ENCODE assay signal across 18 cellular contexts in genomic region chr11:10385696-10386095, GRCh38.
A peak's percentile ranks its signal among the peaks of the same experiment; 100 is the strongest.
DNase-seq lines count a peak whose midpoint lies in the region; ATAC-seq, FAIRE-seq and TF ChIP-seq lines count a peak whose summit lies in the region.
"Had no signal": no experiment of that assay in that cellular context is flagged by ENCODE, and none has a peak within 500 bp of the region (broad histone marks: within the 10 kb centered on the region; RNA-seq: fewer than 3 reads in every experiment).

No MANE protein-coding gene starts in this region.

- TF ChIP-seq CTCF in HFFc6 (IDR thresholded peaks at IDR 0.05) (no peak), transverse colon (IDR thresholded peaks at IDR 0.05) (no peak)

- H3K4me3 Mint-ChIP-seq in HFFc6, result no peak overlapping the region
- H3K4me3 Mint-ChIP-seq: activated CD4-positive, alpha-beta memory T cell treated with anti-CD3 and anti-CD28 coated beads for 36 hours; naive thymus-derived CD4-positive, alpha-beta T cell had no signal

- peaks cover 18% of the 10 kb centered on the region for H3K36me3 Mint-ChIP-seq in HFFc6 (ENCODE audit: low read depth)
- H3K36me3 Mint-ChIP-seq: activated CD4-positive, alpha-beta memory T cell treated with anti-CD3 and anti-CD28 coated beads for 36 hours had no signal

- TF ChIP-seq POLR2A in transverse colon (IDR thresholded peaks at IDR 0.05) (no peak), H54 (IDR thresholded peaks at IDR 0.05; ENCODE audit: low read depth, low read length) (no peak)

- H3K27me3 ChIP-seq in transverse colon, result no peaks in the 10 kb centered on the region
- H3K27me3 ChIP-seq: BLaER1 treated with 17β-estradiol and CSF1 and Interleukin-3, amounts not matched to agents 10 nM and 100 nM; cardiac muscle cell had no signal

- FAIRE-seq in H54 (lab: Jason Lieb, UNC), result no peak

- H3K27ac ChIP-seq in transverse colon, result peak overlapping the region; percentile 57 to 86 (median 63)
- H3K27ac ChIP-seq: cardiac muscle cell, foreskin keratinocyte had no signal

- peaks cover 70% of the 10 kb centered on the region for H3K4me1 Mint-ChIP-seq in HFFc6 (ENCODE audit: low read depth)

- intact Hi-C loops in transverse colon (cut with DNase I; ENCODE audit: low total_unique reads), result no loop called here

- no peaks in the 10 kb centered on the region; the same call in 1 of the 2 replicates for H3K9me3 Mint-ChIP-seq in HFFc6
- H3K9me3 Mint-ChIP-seq: activated CD4-positive, alpha-beta memory T cell treated with anti-CD3 and anti-CD28 coated beads for 36 hours had no signal

- H3K27ac Mint-ChIP-seq in HFFc6, result peak overlapping the region; percentile 29; the same call in 1 of the 2 replicates
- H3K27ac Mint-ChIP-seq: activated CD4-positive, alpha-beta memory T cell treated with anti-CD3 and anti-CD28 coated beads for 36 hours; naive thymus-derived CD4-positive, alpha-beta T cell had no signal

- H3K36me3 ChIP-seq in transverse colon, result no peaks in the 10 kb centered on the region
- H3K36me3 ChIP-seq: BLaER1 treated with 17β-estradiol and CSF1 and Interleukin-3, amounts not matched to agents 10 nM and 100 nM; cardiac muscle cell had no signal

- DNase-seq in HFFc6 (no peak), fibroblast of gingiva (ENCODE audit: low read depth) (peak; percentile 91), mucosa of gallbladder (ENCODE audit: low spot score) (peak; percentile 65), transverse colon (peak; percentile 49), T-helper 1 cell (no peak), H54 (ENCODE audit: insufficient read length, low spot score) (no peak), DMS53 treated with DMSO at 0.1 percent for 48 hours (lab: John Stamatoyannopoulos, UW; ENCODE audit: unreplicated experiment) (no peak)
- DNase-seq: activated CD4-positive, alpha-beta memory T cell treated with anti-CD3 and anti-CD28 coated beads for 36 hours; DMS79; effector memory CD4-positive, alpha-beta T cell; foreskin keratinocyte; MV-4-11; naive thymus-derived CD4-positive, alpha-beta T cell; NCI-H82; stimulated activated CD4-positive, alpha-beta T cell treated with anti-CD3 and anti-CD28 coated beads, Interleukin-1b, Interleukin-23, amount 100 ng/mL, for 48 hours had no signal

- H3K9me3 ChIP-seq in transverse colon, result no peaks in the 10 kb centered on the region

- 53 to 58% methylated on average over 4 to 6 of the region's 6 CpGs for WGBS in transverse colon (ENCODE audit: low coverage in 1 of 2), 2 donors

- no peaks in the 10 kb centered on the region; the same call in none of the 2 replicates for H3K27me3 Mint-ChIP-seq in HFFc6 (ENCODE audit: insufficient read depth)

- TF ChIP-seq EP300 in transverse colon (IDR thresholded peaks at IDR 0.05; ENCODE audit: low read depth), result no peak

- H3K4me3 ChIP-seq in transverse colon, result no peak overlapping the region
- H3K4me3 ChIP-seq: BLaER1 treated with 17β-estradiol and CSF1 and Interleukin-3, amounts not matched to agents 10 nM and 100 nM; cardiac muscle cell had no signal

- ATAC-seq in HG03025 (IDR thresholded peaks at IDR 0.05; ENCODE audit: low FRiP score, unreplicated experiment), result no peak
- ATAC-seq: foreskin keratinocyte; naive thymus-derived CD4-positive, alpha-beta T cell had no signal

- peaks cover 0 to 21% (median 14%) of the 10 kb centered on the region in 4 donors for H3K4me1 ChIP-seq in transverse colon
- H3K4me1 ChIP-seq: foreskin keratinocyte had no signal

- in situ Hi-C loops in transverse colon (cut with MboI; ENCODE audit: low pct_ligation_motif_present in 1 of 4, low pct_unique_long_range_greater_than_20kb in 1 of 4, low sequenced_read_pairs in 3 of 4), result no loop called here

Comparison
In these comparisons a context has a peak if more than half of its experiments do, and no peak if none do; other contexts are left out.
1. DNase-seq: peak in fibroblast of gingiva (single experiment), mucosa of gallbladder (single experiment) and transverse colon (single experiment); none in HFFc6 (single experiment), T-helper 1 cell (0 of 5), H54 (single experiment) and DMS53 treated with DMSO at 0.1 percent for 48 hours (single experiment).